Comparison of ENCODE assay signal across 8 cellular contexts in genomic region chr1:27979151-27979858, GRCh38. TPM values are rescaled to one million over a fixed set of nuclear protein-coding genes. Genes with fewer than 3 reads are reported as not detected.
DNase-seq lines count a peak whose midpoint lies in the region; ATAC-seq and TF ChIP-seq lines count a peak whose summit lies in the region.

No MANE protein-coding gene starts in this region.

- no peak for TF ChIP-seq POLR2A in erythroblast (IDR thresholded peaks at IDR 0.05; ENCODE audit: low read length)

- H3K4me3 Mint-ChIP-seq in naive thymus-derived CD8-positive, alpha-beta T cell: no peak overlapping the region

- peaks cover 0 to 25% (median 0%) of the 10 kb centered on the region in 3 donors for H3K36me3 Mint-ChIP-seq in naive thymus-derived CD8-positive, alpha-beta T cell

- H3K27me3 Mint-ChIP-seq in naive thymus-derived CD8-positive, alpha-beta T cell: no peaks in the 10 kb centered on the region

- ATAC-seq in naive thymus-derived CD8-positive, alpha-beta T cell: peak; percentile 70 to 77

- no peaks in the 10 kb centered on the region for H3K9me3 Mint-ChIP-seq in naive thymus-derived CD8-positive, alpha-beta T cell

- no peak overlapping the region for H3K4me3 ChIP-seq in HFF-Myc (replicated peaks; ENCODE audit: low read depth, low read length)

- H3K4me1 Mint-ChIP-seq in naive thymus-derived CD8-positive, alpha-beta T cell: no peaks in the 10 kb centered on the region

- TF ChIP-seq CTCF in HFF-Myc (IDR thresholded peaks at IDR 0.05; ENCODE audit: low read depth, low read length, missing control alignments): peak; percentile 21

- no peak overlapping the region for H3K27ac Mint-ChIP-seq in naive thymus-derived CD8-positive, alpha-beta T cell

- DNase-seq in COR-L47 (lab: John Stamatoyannopoulos, UW): peak; percentile 47
- peak; percentile 12 for DNase-seq in HFF-Myc (ENCODE audit: extremely low read depth, low read depth)
- DNase-seq in RPMI7951 (ENCODE audit: low read depth): peak; percentile 58
- peak; percentile 90 to 91 for DNase-seq in erythroblast (lab: John Stamatoyannopoulos, UW)
- peak in 3 of 10 donors; percentile 45 to 63 (median 59) for DNase-seq in naive thymus-derived CD8-positive, alpha-beta T cell
- DNase-seq in NCI-H1930 (lab: John Stamatoyannopoulos, UW): no peak
- no peak for DNase-seq in islet precursor cell
- no peak for DNase-seq in activated CD4-positive, alpha-beta T cell treated with anti-CD3 and anti-CD28 coated beads for 48 hours

- POLR2A ChIA-PET in naive thymus-derived CD8-positive, alpha-beta T cell (lab: Charles Lee): interaction anchor here (0.6 to 2.9 kb wide), 4 partner anchors 20 to 124 kb away, joined by 4 to 13 read pairs (median 5); partner anchors contain the start of gene XKR8

RNA-seq across cellular contexts. Expression of gene XKR8, which starts 19.5 kb away (rescaled TPM):
- 0.68 and 0.72 TPM in 2 replicates for total RNA-seq in RPMI7951 (2014; rRNA removed; shearing (Covaris generic))
- 1 to 10 TPM; 8.3 to 8.8 TPM for total RNA-seq in naive thymus-derived CD8-positive, alpha-beta T cell
- polyA plus RNA-seq in naive thymus-derived CD8-positive, alpha-beta T cell: 10 to 100 TPM in 2 of 3 donors, 1 to 10 TPM in 1; 7.2 to 14.4 (median 13.2) TPM

RNA-seq across cellular contexts. Expression of gene SMPDL3B, which starts 44.5 kb away (rescaled TPM):
- total RNA-seq in RPMI7951 (2014; rRNA removed; shearing (Covaris generic)): not detected in 2 replicates
- total RNA-seq in naive thymus-derived CD8-positive, alpha-beta T cell: not detected
- under 1 TPM in 1 of 3 donors, not detected in 2; 0.16 TPM for polyA plus RNA-seq in naive thymus-derived CD8-positive, alpha-beta T cell

Comparison
In these comparisons a context has a peak if more than half of its experiments do, and no peak if none do; other contexts are left out.
1. DNase-seq: peak in COR-L47 (single experiment), HFF-Myc (single experiment), RPMI7951 (single experiment) and erythroblast (2 of 2); none in NCI-H1930 (0 of 2), islet precursor cell (single experiment) and activated CD4-positive, alpha-beta T cell treated with anti-CD3 and anti-CD28 coated beads for 48 hours (single experiment).